ENCODE assay signal across 1 cellular context in the genomic region with DNA sequence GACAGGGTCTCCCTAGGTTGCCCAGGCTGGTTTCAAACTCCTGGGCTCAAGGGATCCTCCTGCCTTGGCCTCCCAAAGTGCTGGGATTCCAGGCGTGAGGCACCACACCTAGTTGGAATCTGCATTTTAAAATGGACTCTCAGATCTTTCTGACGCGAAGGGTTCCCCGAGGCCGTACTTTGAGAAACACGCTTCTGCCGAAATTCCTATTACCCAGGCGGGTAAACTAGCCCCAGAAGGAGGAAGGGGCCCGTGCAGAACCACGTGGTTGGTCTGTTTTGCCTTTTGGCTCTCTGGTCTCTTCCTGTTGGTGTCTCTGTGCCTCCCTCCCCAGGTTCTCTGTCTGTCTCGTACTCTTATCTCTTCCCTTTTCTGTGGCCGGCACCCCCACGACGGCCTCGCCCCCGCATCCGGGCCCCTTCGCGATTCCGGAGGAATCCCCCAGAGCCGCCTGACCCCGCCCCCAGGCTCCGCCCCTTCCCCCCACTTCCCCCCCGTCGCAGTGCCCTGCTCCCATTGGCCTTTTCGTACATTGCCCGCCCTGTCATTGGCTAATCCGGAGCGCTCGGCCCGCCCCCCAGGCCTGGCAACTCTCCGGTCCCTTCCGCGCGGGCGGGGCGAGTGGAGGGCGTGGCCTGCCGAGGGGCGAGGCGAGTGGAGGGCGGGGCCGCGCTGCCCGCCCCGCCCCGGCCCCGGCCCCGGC.
TF ChIP-seq lines count a peak whose summit lies in the region.

A gene (plus strand): TSS at position 689 of the 703 bp plus-strand sequence. CDS start 12,354 bp downstream, outside the sequence.

TF ChIP-seq in K562, 482 proteins besides CTCF, POLR2A, EP300 and RAD21 (continued from another document and continues in another):
- TF ChIP-seq, protein P1, sequence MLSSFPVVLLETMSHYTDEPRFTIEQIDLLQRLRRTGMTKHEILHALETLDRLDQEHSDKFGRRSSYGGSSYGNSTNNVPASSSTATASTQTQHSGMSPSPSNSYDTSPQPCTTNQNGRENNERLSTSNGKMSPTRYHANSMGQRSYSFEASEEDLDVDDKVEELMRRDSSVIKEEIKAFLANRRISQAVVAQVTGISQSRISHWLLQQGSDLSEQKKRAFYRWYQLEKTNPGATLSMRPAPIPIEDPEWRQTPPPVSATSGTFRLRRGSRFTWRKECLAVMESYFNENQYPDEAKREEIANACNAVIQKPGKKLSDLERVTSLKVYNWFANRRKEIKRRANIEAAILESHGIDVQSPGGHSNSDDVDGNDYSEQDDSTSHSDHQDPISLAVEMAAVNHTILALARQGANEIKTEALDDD (IDR thresholded peaks at IDR 0.05), result no peak
- TF ChIP-seq TAF7 (tag; IDR thresholded peaks at IDR 0.05), result no peak
- TF ChIP-seq, protein P2, sequence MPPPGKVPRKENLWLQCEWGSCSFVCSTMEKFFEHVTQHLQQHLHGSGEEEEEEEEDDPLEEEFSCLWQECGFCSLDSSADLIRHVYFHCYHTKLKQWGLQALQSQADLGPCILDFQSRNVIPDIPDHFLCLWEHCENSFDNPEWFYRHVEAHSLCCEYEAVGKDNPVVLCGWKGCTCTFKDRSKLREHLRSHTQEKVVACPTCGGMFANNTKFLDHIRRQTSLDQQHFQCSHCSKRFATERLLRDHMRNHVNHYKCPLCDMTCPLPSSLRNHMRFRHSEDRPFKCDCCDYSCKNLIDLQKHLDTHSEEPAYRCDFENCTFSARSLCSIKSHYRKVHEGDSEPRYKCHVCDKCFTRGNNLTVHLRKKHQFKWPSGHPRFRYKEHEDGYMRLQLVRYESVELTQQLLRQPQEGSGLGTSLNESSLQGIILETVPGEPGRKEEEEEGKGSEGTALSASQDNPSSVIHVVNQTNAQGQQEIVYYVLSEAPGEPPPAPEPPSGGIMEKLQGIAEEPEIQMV (tag; conservative IDR thresholded peaks at IDR 0.05; ENCODE audit: low read depth), result no peak
- peak; percentile 77 for TF ChIP-seq GABPA (tag; conservative IDR thresholded peaks at IDR 0.05; ENCODE audit: low read depth)
- TF ChIP-seq FOXK1 (CRISPR knock-in tag; IDR thresholded peaks at IDR 0.05; ENCODE audit: borderline replicate concordance), result no peak
- TF ChIP-seq ZBED1 (IDR thresholded peaks at IDR 0.05), result no peak
- TF ChIP-seq FOXJ2 (tag; IDR thresholded peaks at IDR 0.05), result no peak
- TF ChIP-seq POU5F1 (IDR thresholded peaks at IDR 0.05; ENCODE audit: borderline replicate concordance, low read depth, low read length, partially characterized antibody), result no peak
- TF ChIP-seq NFIC (IDR thresholded peaks at IDR 0.05), result peak; percentile 52
- TF ChIP-seq ZNF57 (CRISPR knock-in tag; IDR thresholded peaks at IDR 0.05), result no peak
- TF ChIP-seq FOXP1 (CRISPR knock-in tag; IDR thresholded peaks at IDR 0.05), result peak; percentile 88
- TF ChIP-seq, protein P3, sequence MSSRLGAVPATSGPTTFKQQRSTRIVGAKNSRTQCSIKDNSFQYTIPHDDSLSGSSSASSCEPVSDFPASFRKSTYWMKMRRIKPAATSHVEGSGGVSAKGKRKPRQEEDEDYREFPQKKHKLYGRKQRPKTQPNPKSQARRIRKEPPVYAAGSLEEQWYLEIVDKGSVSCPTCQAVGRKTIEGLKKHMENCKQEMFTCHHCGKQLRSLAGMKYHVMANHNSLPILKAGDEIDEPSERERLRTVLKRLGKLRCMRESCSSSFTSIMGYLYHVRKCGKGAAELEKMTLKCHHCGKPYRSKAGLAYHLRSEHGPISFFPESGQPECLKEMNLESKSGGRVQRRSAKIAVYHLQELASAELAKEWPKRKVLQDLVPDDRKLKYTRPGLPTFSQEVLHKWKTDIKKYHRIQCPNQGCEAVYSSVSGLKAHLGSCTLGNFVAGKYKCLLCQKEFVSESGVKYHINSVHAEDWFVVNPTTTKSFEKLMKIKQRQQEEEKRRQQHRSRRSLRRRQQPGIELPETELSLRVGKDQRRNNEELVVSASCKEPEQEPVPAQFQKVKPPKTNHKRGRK (tag; IDR thresholded peaks at IDR 0.05), result no peak
- no peak for TF ChIP-seq ZNF282 (CRISPR knock-in tag; IDR thresholded peaks at IDR 0.05)
- no peak for TF ChIP-seq CBX8 (IDR thresholded peaks at IDR 0.05; ENCODE audit: borderline replicate concordance, extremely low read depth, low read depth, low read length, poor library complexity, severe bottlenecking)
- peak; percentile 92 for TF ChIP-seq RBM25 (IDR thresholded peaks at IDR 0.05; ENCODE audit: low read depth, low read length, severe bottlenecking)
- TF ChIP-seq ZNF444 (CRISPR knock-in tag; IDR thresholded peaks at IDR 0.05), result no peak
- no peak for TF ChIP-seq ZNF146 (CRISPR knock-in tag; IDR thresholded peaks at IDR 0.05; ENCODE audit: unreplicated experiment)
- no peak; the same call in none of the 2 replicates for TF ChIP-seq TEAD4 (IDR thresholded peaks at IDR 0.05; ENCODE audit: low read length)
- TF ChIP-seq TEAD4 (CRISPR knock-in tag; IDR thresholded peaks at IDR 0.05; ENCODE audit: borderline replicate concordance), result no peak
- no peak for TF ChIP-seq TCF7L2 (IDR thresholded peaks at IDR 0.05; ENCODE audit: low read depth, low read length)
- TF ChIP-seq ZNF717 (CRISPR knock-in tag; IDR thresholded peaks at IDR 0.05), result no peak
- TF ChIP-seq, protein P4, sequence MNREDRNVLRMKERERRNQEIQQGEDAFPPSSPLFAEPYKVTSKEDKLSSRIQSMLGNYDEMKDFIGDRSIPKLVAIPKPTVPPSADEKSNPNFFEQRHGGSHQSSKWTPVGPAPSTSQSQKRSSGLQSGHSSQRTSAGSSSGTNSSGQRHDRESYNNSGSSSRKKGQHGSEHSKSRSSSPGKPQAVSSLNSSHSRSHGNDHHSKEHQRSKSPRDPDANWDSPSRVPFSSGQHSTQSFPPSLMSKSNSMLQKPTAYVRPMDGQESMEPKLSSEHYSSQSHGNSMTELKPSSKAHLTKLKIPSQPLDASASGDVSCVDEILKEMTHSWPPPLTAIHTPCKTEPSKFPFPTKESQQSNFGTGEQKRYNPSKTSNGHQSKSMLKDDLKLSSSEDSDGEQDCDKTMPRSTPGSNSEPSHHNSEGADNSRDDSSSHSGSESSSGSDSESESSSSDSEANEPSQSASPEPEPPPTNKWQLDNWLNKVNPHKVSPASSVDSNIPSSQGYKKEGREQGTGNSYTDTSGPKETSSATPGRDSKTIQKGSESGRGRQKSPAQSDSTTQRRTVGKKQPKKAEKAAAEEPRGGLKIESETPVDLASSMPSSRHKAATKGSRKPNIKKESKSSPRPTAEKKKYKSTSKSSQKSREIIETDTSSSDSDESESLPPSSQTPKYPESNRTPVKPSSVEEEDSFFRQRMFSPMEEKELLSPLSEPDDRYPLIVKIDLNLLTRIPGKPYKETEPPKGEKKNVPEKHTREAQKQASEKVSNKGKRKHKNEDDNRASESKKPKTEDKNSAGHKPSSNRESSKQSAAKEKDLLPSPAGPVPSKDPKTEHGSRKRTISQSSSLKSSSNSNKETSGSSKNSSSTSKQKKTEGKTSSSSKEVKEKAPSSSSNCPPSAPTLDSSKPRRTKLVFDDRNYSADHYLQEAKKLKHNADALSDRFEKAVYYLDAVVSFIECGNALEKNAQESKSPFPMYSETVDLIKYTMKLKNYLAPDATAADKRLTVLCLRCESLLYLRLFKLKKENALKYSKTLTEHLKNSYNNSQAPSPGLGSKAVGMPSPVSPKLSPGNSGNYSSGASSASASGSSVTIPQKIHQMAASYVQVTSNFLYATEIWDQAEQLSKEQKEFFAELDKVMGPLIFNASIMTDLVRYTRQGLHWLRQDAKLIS (CRISPR knock-in tag; IDR thresholded peaks at IDR 0.05), result no peak
- TF ChIP-seq ZNF76 (CRISPR knock-in tag; IDR thresholded peaks at IDR 0.05; ENCODE audit: borderline replicate concordance), result no peak
- peak in 1 of 2 experiments; percentile 72; a peak in 1 of 4 replicates for TF ChIP-seq RCOR1 (IDR thresholded peaks at IDR 0.05; ENCODE audit: borderline replicate concordance in 1 of 2, low read depth in 2 of 2, low read length in 2 of 2)
- TF ChIP-seq, protein P5, sequence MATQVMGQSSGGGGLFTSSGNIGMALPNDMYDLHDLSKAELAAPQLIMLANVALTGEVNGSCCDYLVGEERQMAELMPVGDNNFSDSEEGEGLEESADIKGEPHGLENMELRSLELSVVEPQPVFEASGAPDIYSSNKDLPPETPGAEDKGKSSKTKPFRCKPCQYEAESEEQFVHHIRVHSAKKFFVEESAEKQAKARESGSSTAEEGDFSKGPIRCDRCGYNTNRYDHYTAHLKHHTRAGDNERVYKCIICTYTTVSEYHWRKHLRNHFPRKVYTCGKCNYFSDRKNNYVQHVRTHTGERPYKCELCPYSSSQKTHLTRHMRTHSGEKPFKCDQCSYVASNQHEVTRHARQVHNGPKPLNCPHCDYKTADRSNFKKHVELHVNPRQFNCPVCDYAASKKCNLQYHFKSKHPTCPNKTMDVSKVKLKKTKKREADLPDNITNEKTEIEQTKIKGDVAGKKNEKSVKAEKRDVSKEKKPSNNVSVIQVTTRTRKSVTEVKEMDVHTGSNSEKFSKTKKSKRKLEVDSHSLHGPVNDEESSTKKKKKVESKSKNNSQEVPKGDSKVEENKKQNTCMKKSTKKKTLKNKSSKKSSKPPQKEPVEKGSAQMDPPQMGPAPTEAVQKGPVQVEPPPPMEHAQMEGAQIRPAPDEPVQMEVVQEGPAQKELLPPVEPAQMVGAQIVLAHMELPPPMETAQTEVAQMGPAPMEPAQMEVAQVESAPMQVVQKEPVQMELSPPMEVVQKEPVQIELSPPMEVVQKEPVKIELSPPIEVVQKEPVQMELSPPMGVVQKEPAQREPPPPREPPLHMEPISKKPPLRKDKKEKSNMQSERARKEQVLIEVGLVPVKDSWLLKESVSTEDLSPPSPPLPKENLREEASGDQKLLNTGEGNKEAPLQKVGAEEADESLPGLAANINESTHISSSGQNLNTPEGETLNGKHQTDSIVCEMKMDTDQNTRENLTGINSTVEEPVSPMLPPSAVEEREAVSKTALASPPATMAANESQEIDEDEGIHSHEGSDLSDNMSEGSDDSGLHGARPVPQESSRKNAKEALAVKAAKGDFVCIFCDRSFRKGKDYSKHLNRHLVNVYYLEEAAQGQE (CRISPR knock-in tag; IDR thresholded peaks at IDR 0.05; ENCODE audit: low read depth), result no peak
- no peak for TF ChIP-seq SRSF1 (IDR thresholded peaks at IDR 0.05; ENCODE audit: low read depth, low read length)
- peak; percentile 77 for TF ChIP-seq ZNF121 (CRISPR knock-in tag; conservative IDR thresholded peaks at IDR 0.05)
- no peak for TF ChIP-seq ZNF75A (CRISPR knock-in tag; IDR thresholded peaks at IDR 0.05)
- TF ChIP-seq NR1H2 (CRISPR knock-in tag; IDR thresholded peaks at IDR 0.05), result no peak
- no peak for TF ChIP-seq ELF2 (CRISPR knock-in tag; IDR thresholded peaks at IDR 0.05)
- no peak for TF ChIP-seq BCL6 (CRISPR knock-in tag; IDR thresholded peaks at IDR 0.05)
- TF ChIP-seq, protein P6, sequence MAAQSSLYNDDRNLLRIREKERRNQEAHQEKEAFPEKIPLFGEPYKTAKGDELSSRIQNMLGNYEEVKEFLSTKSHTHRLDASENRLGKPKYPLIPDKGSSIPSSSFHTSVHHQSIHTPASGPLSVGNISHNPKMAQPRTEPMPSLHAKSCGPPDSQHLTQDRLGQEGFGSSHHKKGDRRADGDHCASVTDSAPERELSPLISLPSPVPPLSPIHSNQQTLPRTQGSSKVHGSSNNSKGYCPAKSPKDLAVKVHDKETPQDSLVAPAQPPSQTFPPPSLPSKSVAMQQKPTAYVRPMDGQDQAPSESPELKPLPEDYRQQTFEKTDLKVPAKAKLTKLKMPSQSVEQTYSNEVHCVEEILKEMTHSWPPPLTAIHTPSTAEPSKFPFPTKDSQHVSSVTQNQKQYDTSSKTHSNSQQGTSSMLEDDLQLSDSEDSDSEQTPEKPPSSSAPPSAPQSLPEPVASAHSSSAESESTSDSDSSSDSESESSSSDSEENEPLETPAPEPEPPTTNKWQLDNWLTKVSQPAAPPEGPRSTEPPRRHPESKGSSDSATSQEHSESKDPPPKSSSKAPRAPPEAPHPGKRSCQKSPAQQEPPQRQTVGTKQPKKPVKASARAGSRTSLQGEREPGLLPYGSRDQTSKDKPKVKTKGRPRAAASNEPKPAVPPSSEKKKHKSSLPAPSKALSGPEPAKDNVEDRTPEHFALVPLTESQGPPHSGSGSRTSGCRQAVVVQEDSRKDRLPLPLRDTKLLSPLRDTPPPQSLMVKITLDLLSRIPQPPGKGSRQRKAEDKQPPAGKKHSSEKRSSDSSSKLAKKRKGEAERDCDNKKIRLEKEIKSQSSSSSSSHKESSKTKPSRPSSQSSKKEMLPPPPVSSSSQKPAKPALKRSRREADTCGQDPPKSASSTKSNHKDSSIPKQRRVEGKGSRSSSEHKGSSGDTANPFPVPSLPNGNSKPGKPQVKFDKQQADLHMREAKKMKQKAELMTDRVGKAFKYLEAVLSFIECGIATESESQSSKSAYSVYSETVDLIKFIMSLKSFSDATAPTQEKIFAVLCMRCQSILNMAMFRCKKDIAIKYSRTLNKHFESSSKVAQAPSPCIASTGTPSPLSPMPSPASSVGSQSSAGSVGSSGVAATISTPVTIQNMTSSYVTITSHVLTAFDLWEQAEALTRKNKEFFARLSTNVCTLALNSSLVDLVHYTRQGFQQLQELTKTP (IDR thresholded peaks at IDR 0.05; ENCODE audit: low read depth in 1 of 2, partially characterized antibody in 2 of 2), result peak in 1 of 2 experiments; percentile 51
- TF ChIP-seq NFE2L1 (tag; IDR thresholded peaks at IDR 0.05; ENCODE audit: borderline replicate concordance, low read depth), result no peak
- TF ChIP-seq THRAP3 (IDR thresholded peaks at IDR 0.05; ENCODE audit: borderline replicate concordance), result no peak
- peak; percentile 71 to 81; a peak in 2 of 4 replicates for TF ChIP-seq SIN3A (IDR thresholded peaks at IDR 0.05; ENCODE audit: borderline replicate concordance in 2 of 2, control insufficient read depth in 1 of 2, low read depth in 2 of 2, low read length in 2 of 2)
- TF ChIP-seq, protein P7, sequence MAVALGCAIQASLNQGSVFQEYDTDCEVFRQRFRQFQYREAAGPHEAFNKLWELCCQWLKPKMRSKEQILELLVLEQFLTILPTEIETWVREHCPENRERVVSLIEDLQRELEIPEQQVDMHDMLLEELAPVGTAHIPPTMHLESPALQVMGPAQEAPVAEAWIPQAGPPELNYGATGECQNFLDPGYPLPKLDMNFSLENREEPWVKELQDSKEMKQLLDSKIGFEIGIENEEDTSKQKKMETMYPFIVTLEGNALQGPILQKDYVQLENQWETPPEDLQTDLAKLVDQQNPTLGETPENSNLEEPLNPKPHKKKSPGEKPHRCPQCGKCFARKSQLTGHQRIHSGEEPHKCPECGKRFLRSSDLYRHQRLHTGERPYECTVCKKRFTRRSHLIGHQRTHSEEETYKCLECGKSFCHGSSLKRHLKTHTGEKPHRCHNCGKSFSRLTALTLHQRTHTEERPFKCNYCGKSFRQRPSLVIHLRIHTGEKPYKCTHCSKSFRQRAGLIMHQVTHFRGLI (CRISPR knock-in tag; IDR thresholded peaks at IDR 0.05), result no peak
- TF ChIP-seq ZC3H4 (CRISPR knock-in tag; IDR thresholded peaks at IDR 0.05; ENCODE audit: borderline replicate concordance), result no peak
- TF ChIP-seq ZNF174 (CRISPR knock-in tag; IDR thresholded peaks at IDR 0.05), result no peak
- peak; percentile 91 for TF ChIP-seq ETV1 (tag; conservative IDR thresholded peaks at IDR 0.05; ENCODE audit: low read depth)
- peak; percentile 56 to 82; a peak in 2 of 4 replicates for TF ChIP-seq ARNT (IDR thresholded peaks at IDR 0.05)
- TF ChIP-seq HNRNPK (IDR thresholded peaks at IDR 0.05; ENCODE audit: low read depth, low read length, poor library complexity, severe bottlenecking), result no peak
- no peak for TF ChIP-seq NR2C1 (IDR thresholded peaks at IDR 0.05)
- no peak for TF ChIP-seq NR2C1 (tag; IDR thresholded peaks at IDR 0.05)
- no peak for TF ChIP-seq U2AF2 (optimal IDR thresholded peaks at IDR 0.05; ENCODE audit: low read depth, low read length)
- TF ChIP-seq, protein P8, sequence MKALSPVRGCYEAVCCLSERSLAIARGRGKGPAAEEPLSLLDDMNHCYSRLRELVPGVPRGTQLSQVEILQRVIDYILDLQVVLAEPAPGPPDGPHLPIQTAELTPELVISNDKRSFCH (CRISPR knock-in tag; IDR thresholded peaks at IDR 0.05), result no peak
- TF ChIP-seq, protein P8 (tag; IDR thresholded peaks at IDR 0.05), result no peak
- TF ChIP-seq RBM14 (IDR thresholded peaks at IDR 0.05; ENCODE audit: borderline replicate concordance, insufficient read depth, low read depth, low read length), result no peak
